ENCODE assay signal across 25 cellular contexts in genomic region chr10:114420811-114421485, GRCh38. TPM values are rescaled to one million over a fixed set of nuclear protein-coding genes. Genes with fewer than 3 reads are reported as not detected.
DNase-seq lines count a peak whose midpoint lies in the region; ATAC-seq, FAIRE-seq and TF ChIP-seq lines count a peak whose summit lies in the region.
"Had no signal": no experiment of that assay in that cellular context is flagged by ENCODE, and none has a peak within 500 bp of the region (broad histone marks: within the 10 kb centered on the region; RNA-seq: fewer than 3 reads in every experiment).

No MANE protein-coding gene starts in this region.

- no peak for TF ChIP-seq POLR2A in GM12878 (IDR thresholded peaks at IDR 0.05; ENCODE audit: low read depth, low read length)

- SMC1A ChIA-PET in GM12878 (lab: Charles Lee; ENCODE audit: uncharacterized antibody, unreplicated experiment), result no interaction called here

- no peak overlapping the region for H2AFZ ChIP-seq in GM12878 (ENCODE audit: control insufficient read depth, low read depth, low read length)

- ATAC-seq in GM12878, result peak; percentile 84
- ATAC-seq: activated T-helper 17 cell treated with anti-CD3 and anti-CD28 coated beads, Interleukin-2, amount 50 U/mL, for 72 hours; heart right ventricle; left lung had no signal

- peak; percentile 69 for DNase-seq in NK-92 treated with Interleukin-12 subunit alpha and Interleukin-12 subunit beta, amount 100 ng/mL, for 24 hours (lab: John Stamatoyannopoulos, UW)
- DNase-seq in NK-92 (lab: John Stamatoyannopoulos, UW; ENCODE audit: unreplicated experiment) (no peak), LHCN-M2 (ENCODE audit: low read depth) (peak; percentile 4), GM12878 (ENCODE audit: low read depth, low spot score) (no peak), renal cortical epithelial cell (ENCODE audit: low read depth) (peak; percentile 48), HPDE6-E6E7 (ENCODE audit: extremely low spot score) (no peak), NCI-H69 (lab: John Stamatoyannopoulos, UW) (no peak), SKM-1 (lab: John Stamatoyannopoulos, UW; ENCODE audit: unreplicated experiment) (no peak)
- DNase-seq: activated CD4-positive, alpha-beta T cell treated with anti-CD3 and anti-CD28 coated beads, Interleukin-2, amount 50 U/mL, for 4 hours; anterior cingulate cortex; CD4-positive, alpha-beta T cell; heart right ventricle; KG1; MV-4-11; naive B cell; NCI-H526; occipital lobe; Right ventricle myocardium superior; stimulated activated CD4-positive, alpha-beta T cell treated with anti-CD3 and anti-CD28 coated beads, Interleukin-2, amount 100 ng/mL, for 24 hours; substantia nigra; T-helper 9 cell had no signal

- H3K36me3 ChIP-seq in GM12878 (ENCODE audit: control insufficient read depth in 2 of 2, insufficient read depth in 2 of 2, low read length in 1 of 2), result no peaks in the 10 kb centered on the region
- H3K36me3 ChIP-seq: heart right ventricle, left lung had no signal

- no peak for TF ChIP-seq EP300 in GM12878 (IDR thresholded peaks at IDR 0.05; ENCODE audit: borderline replicate concordance in 1 of 2, control insufficient read depth in 1 of 2, low read depth in 2 of 2, low read length in 2 of 2)

- no peak for TF ChIP-seq RAD21 in GM12878 (IDR thresholded peaks at IDR 0.05; ENCODE audit: insufficient read depth, low read depth, low read length)

- WGBS in GM12878 (ENCODE audit: insufficient coverage, insufficient replicate concordance, low lambda C conversion rate, missing lambda C conversion rate), result 49% methylated on average over 4 of the region's 4 CpGs

- H4K20me1 ChIP-seq in GM12878 (ENCODE audit: control insufficient read depth, insufficient read depth), result no peaks in the 10 kb centered on the region

- H3K27me3 ChIP-seq in GM12878 (replicated peaks in 1 of 2; ENCODE audit: control insufficient read depth in 2 of 2, insufficient read depth in 2 of 2, low read length in 1 of 2), result 0 out of 4 replicates have a peak, but pooled peaks cover 0 to 2% of the 10 kb centered on the region in 2 experiments
- H3K27me3 ChIP-seq: left lung had no signal

- no peak overlapping the region for H3K4me2 ChIP-seq in GM12878 (ENCODE audit: control insufficient read depth, insufficient read depth)
- H3K4me2 ChIP-seq: smooth muscle cell had no signal

- H3K4me1 ChIP-seq in GM12878 (ENCODE audit: control insufficient read depth, insufficient read depth, low read length), result 0 out of 2 replicates have a peak, but pooled peaks cover 5% of the 10 kb centered on the region
- H3K4me1 ChIP-seq: left lung had no signal

- no peak overlapping the region for H3K27ac ChIP-seq in GM12878 (ENCODE audit: control insufficient read depth, insufficient read depth)
- H3K27ac ChIP-seq: 22Rv1, heart right ventricle, left lung had no signal

- H3K79me2 ChIP-seq in GM12878 (ENCODE audit: control insufficient read depth, insufficient read depth, low read length), result no peaks in the 10 kb centered on the region

- no peaks in the 10 kb centered on the region for H3K9me3 ChIP-seq in GM12878 (replicated peaks; ENCODE audit: control insufficient read depth, insufficient read depth, low read length)
- H3K9me3 ChIP-seq: heart right ventricle, left lung had no signal

- no TSS peak for BruUV-seq in GM12878 (replicated peaks; lab: Mats Ljungman, UMichigan)

- CTCF ChIA-PET in GM12878 (lab: Yijun Ruan, JAX), result no interaction called here

- POLR2A ChIA-PET in GM12878 (lab: Charles Lee), result no interaction called here

- TF ChIP-seq CTCF in GM12878 (IDR thresholded peaks at IDR 0.05 in 2 of 3, conservative IDR thresholded peaks at IDR 0.05 in 1 of 3; ENCODE audit: control insufficient read depth in 2 of 3, extremely low read depth in 1 of 3, insufficient read depth in 1 of 3, low read depth in 3 of 3, low read length in 3 of 3), result no peak

- no peak for FAIRE-seq in GM12878 (lab: Jason Lieb, UNC)

- no peak overlapping the region for H3K9ac ChIP-seq in GM12878 (ENCODE audit: control insufficient read depth, insufficient read depth, low read length)

- H3K4me3 ChIP-seq in GM12878, result no peak overlapping the region
- H3K4me3 ChIP-seq: heart right ventricle, left lung, smooth muscle cell had no signal

- intact Hi-C loops in GM12878 (cut with micrococcal nuclease; ENCODE audit: unreplicated experiment), result no loop called here

- in situ Hi-C loops in GM12878 (cut with MboI), result no loop called here

- RAD21 ChIA-PET in GM12878 (lab: Charles Lee; ENCODE audit: unreplicated experiment), result interaction anchor here (1.3 kb wide), 1 partner anchor 13 kb away, joined by 3 read pairs; no protein-coding TSS in a partner anchor

TF ChIP-seq in GM12878, 131 proteins besides CTCF, POLR2A, EP300 and RAD21:
- TF ChIP-seq RUNX3 (IDR thresholded peaks at IDR 0.05; ENCODE audit: low read length), result peak; percentile 35; the same call in 1 of the 2 replicates
- no peak for TF ChIP-seq SUZ12 (IDR thresholded peaks at IDR 0.05; ENCODE audit: unreplicated experiment)
- peak in 1 of 2 experiments; percentile 41; a peak in 1 of 4 replicates for TF ChIP-seq BHLHE40 (IDR thresholded peaks at IDR 0.05; ENCODE audit: borderline replicate concordance in 1 of 2, low read depth in 2 of 2, low read length in 1 of 2)

RNA-seq across cellular contexts. Expression of gene AFAP1L2, which starts 16.6 kb away (rescaled TPM):
- total RNA-seq in LHCN-M2 (2014; rRNA removed) (under 0.01 TPM in 1 of 2 replicates, not detected in the other), GM12878 (2014; rRNA removed) (0.71 and 1.1 TPM in 2 replicates), GM12878 (2014; rRNA removed; fragmentation: Illumina TruSeq; extraction: Trizol) (0.27 and 0.32 TPM in 2 replicates), GM12878 (2021) (0.37 and 0.49 TPM in 2 replicates), renal cortical epithelial cell (40.1 and 71.4 TPM in 2 replicates)
- polyA plus RNA-seq in LHCN-M2 (2012), result 0.09 TPM
- total RNA-seq in GM12878 (2013; cell fraction: nucleolus; rRNA removed), result 1.2 and 1.5 TPM in 2 replicates
- 2.0 TPM for polyA plus RNA-seq in GM12878 (2011; ENCODE audit: low read depth)
- polyA plus RNA-seq in GM12878 (2011; rRNA removed) (2.7 and 4.0 TPM in 2 replicates), GM12878 (2014; fragmentation: Illumina TruSeq; extraction: Trizol) (0.32 and 0.43 TPM in 2 replicates), GM12878 (2014; fragmentation: Nextera tagmentation; extraction: Ambion mirVana) (under 1 TPM; 0.03 to 0.07 TPM), GM12878 (2014; rRNA removed) (0.41 and 0.76 TPM in 2 replicates), GM12878 (2016; fragmentation: Nextera tagmentation; extraction: Ambion mirVana) (under 1 TPM; 0.31 to 0.37 TPM)
- polyA plus RNA-seq in GM12878 (2011; cell fraction: cytosol; rRNA removed), result 5.0 and 5.3 TPM in 2 replicates
- polyA plus RNA-seq in GM12878 (2011; cell fraction: nucleus; rRNA removed), result 10.6 and 13.4 TPM in 2 replicates
- 3.0 and 3.2 TPM in 2 replicates for polyA plus RNA-seq in GM12878 (2012)
- polyA minus RNA-seq in GM12878 (2011; rRNA and poly(A)+ RNA removed), result 3.6 and 8.2 TPM in 2 replicates
- 3.6 and 4.4 TPM in 2 replicates for polyA minus RNA-seq in GM12878 (2011; cell fraction: cytosol; rRNA and poly(A)+ RNA removed)
- polyA minus RNA-seq in GM12878 (2011; cell fraction: nucleus; rRNA and poly(A)+ RNA removed), result 2.7 and 5.7 TPM in 2 replicates

Comparison
In these comparisons a context has a peak if more than half of its experiments do, and no peak if none do; other contexts are left out.
1. DNase-seq: peak in NK-92 treated with Interleukin-12 subunit alpha and Interleukin-12 subunit beta, amount 100 ng/mL, for 24 hours (single experiment), LHCN-M2 (single experiment) and renal cortical epithelial cell (single experiment); none in NK-92 (single experiment), GM12878 (single experiment), HPDE6-E6E7 (single experiment), NCI-H69 (single experiment) and SKM-1 (single experiment).
2. RNA of gene AFAP1L2, which starts 16.6 kb away (total RNA-seq): 40.1 to 71.4 TPM in renal cortical epithelial cell; 0.27 to 1.5 TPM in GM12878 and under 0.01 TPM in LHCN-M2; every median in the first group is over 10 times any median in the second.